In genomic region chr19:14476663-14477401, GRCh38 we compare ENCODE assay signal across 8 cellular contexts. TPM values are rescaled to one million over a fixed set of nuclear protein-coding genes. Genes with fewer than 3 reads are reported as not detected.
A peak's percentile ranks its signal among the peaks of the same experiment; 100 is the strongest.
DNase-seq lines count a peak whose midpoint lies in the region; ATAC-seq and TF ChIP-seq lines count a peak whose summit lies in the region.

No MANE protein-coding gene starts in this region.

- H3K4me3 ChIP-seq in AG04450 (ENCODE audit: low read depth, low read length) = no peak overlapping the region
- no peak overlapping the region for H3K4me3 ChIP-seq in GM23338

- H3K4me1 ChIP-seq in GM23338 (ENCODE audit: insufficient read depth) = peaks cover 12% of the 10 kb centered on the region

- TF ChIP-seq CTCF in AG04450 (IDR thresholded peaks at IDR 0.05; ENCODE audit: low read depth, low read length) (no peak), GM23338 (conservative IDR thresholded peaks at IDR 0.05; ENCODE audit: low read depth in 2 of 2) (no peak), type B pancreatic cell (conservative IDR thresholded peaks at IDR 0.05) (no peak)

- H3K27ac ChIP-seq in AG04450 (ENCODE audit: low read depth, low read length) (peak overlapping the region; percentile 57), GM23338 (ENCODE audit: low read depth) (no peak overlapping the region)

- H3K79me2 ChIP-seq in GM23338 (replicated peaks; ENCODE audit: insufficient read depth) = no peaks in the 10 kb centered on the region

- H4K20me1 ChIP-seq in GM23338 (replicated peaks; ENCODE audit: insufficient read depth) = no peaks in the 10 kb centered on the region; the same call in 1 of the 2 replicates

- peaks cover 16% of the 10 kb centered on the region for H3F3A ChIP-seq in GM23338 (replicated peaks; ENCODE audit: low read depth)

- CTCF ChIA-PET in AG04450 (lab: Charles Lee) = no interaction called here

- H3K27me3 ChIP-seq in AG04450 (ENCODE audit: control insufficient read depth, insufficient read depth, low read length) (no peaks in the 10 kb centered on the region), GM23338 (ENCODE audit: insufficient read depth) (peaks cover 18% of the 10 kb centered on the region)

- H3K9me3 Mint-ChIP-seq in GM23338 = no peaks in the 10 kb centered on the region
- no peaks in the 10 kb centered on the region for H3K9me3 Mint-ChIP-seq in type B pancreatic cell

- H2AFZ ChIP-seq in GM23338 = no peak overlapping the region

- H3K27me3 Mint-ChIP-seq in GM23338 (ENCODE audit: insufficient read depth, low read depth, poor library complexity) (peaks cover 23% of the 10 kb centered on the region), type B pancreatic cell (peaks cover 3% of the 10 kb centered on the region)

- H3K4me1 Mint-ChIP-seq in GM23338 = peaks cover 33% of the 10 kb centered on the region
- peaks cover 17% of the 10 kb centered on the region for H3K4me1 Mint-ChIP-seq in type B pancreatic cell (ENCODE audit: unreplicated experiment)

- H3K4me3 Mint-ChIP-seq in GM23338 = no peak overlapping the region
- peak overlapping the region; percentile 64 for H3K4me3 Mint-ChIP-seq in type B pancreatic cell

- DNase-seq in AG04450 (ENCODE audit: low read depth, low spot score) = peak; percentile 41
- no peak for DNase-seq in GM23338 (ENCODE audit: low spot score)
- DNase-seq in fibroblast of the conjunctiva (ENCODE audit: low read depth) = peak; percentile 62
- DNase-seq in type B pancreatic cell (ENCODE audit: extremely low spot score, unreplicated experiment) = no peak
- DNase-seq in left lobe of liver (ENCODE audit: low spot score) = no peak
- DNase-seq in GM19238 (ENCODE audit: insufficient read length, low spot score) = no peak

- H3K36me3 ChIP-seq in GM23338 (ENCODE audit: insufficient read depth) = peaks cover 5% of the 10 kb centered on the region; the same call in 1 of the 2 replicates

- ATAC-seq in GM23338 (no peak), SK-N-SH treated with all-trans-retinoic acid at 6 μM for 48 hours (peak; percentile 8), left lobe of liver (no peak), HG03571 (IDR thresholded peaks at IDR 0.05; ENCODE audit: unreplicated experiment) (no peak)

- no peak overlapping the region for H3K4me2 ChIP-seq in GM23338

- POLR2A ChIA-PET in AG04450 (lab: Yijun Ruan, JAX) = no interaction called here

- peak overlapping the region; percentile 71 for H3K27ac Mint-ChIP-seq in GM23338
- H3K27ac Mint-ChIP-seq in type B pancreatic cell = peak overlapping the region; percentile 93

- H3K9me2 ChIP-seq in GM23338 (ENCODE audit: insufficient read depth) = no peaks in the 10 kb centered on the region

- peaks cover 2% of the 10 kb centered on the region; the same call in 1 of the 2 replicates for H3K9me3 ChIP-seq in AG04450 (ENCODE audit: control insufficient read depth, insufficient read depth, low read length)

- peaks cover 14% of the 10 kb centered on the region for H3K36me3 Mint-ChIP-seq in GM23338 (ENCODE audit: low read depth)
- H3K36me3 Mint-ChIP-seq in type B pancreatic cell = peaks cover 5% of the 10 kb centered on the region

TF ChIP-seq in GM23338, 12 proteins besides CTCF, POLR2A, EP300 and RAD21:
- TF ChIP-seq ZNF331 (CRISPR knock-in tag; IDR thresholded peaks at IDR 0.05; ENCODE audit: low read depth) (no peak), JUNB (IDR thresholded peaks at IDR 0.05; ENCODE audit: unreplicated experiment) (no peak), EZH2phosphoT487 (IDR thresholded peaks at IDR 0.05; ENCODE audit: unreplicated experiment) (no peak), CREB1 (CRISPR knock-in tag; IDR thresholded peaks at IDR 0.05; ENCODE audit: low read depth) (no peak), ZNF114 (CRISPR knock-in tag; IDR thresholded peaks at IDR 0.05) (no peak), POLR2AphosphoS5 (IDR thresholded peaks at IDR 0.05; ENCODE audit: low read depth) (peak; percentile 31; the same call in 1 of the 2 replicates), STAT1 (IDR thresholded peaks at IDR 0.05; ENCODE audit: unreplicated experiment) (no peak)
TF ChIP-seq in GM23338: peak in this region for 1.

TF ChIP-seq in SK-N-SH treated with all-trans-retinoic acid at 6 μM for 48 hours, 23 proteins besides CTCF, POLR2A, EP300 and RAD21:
- TF ChIP-seq ZC3H10 (CRISPR knock-in tag; IDR thresholded peaks at IDR 0.05) (no peak), CSRNP3 (CRISPR knock-in tag; IDR thresholded peaks at IDR 0.05) (no peak), ISL1 (CRISPR knock-in tag; IDR thresholded peaks at IDR 0.05) (no peak), ESRRG (CRISPR knock-in tag; IDR thresholded peaks at IDR 0.05) (no peak)

RNA-seq across cellular contexts. Expression of gene PTGER1, which starts 1.7 kb away (rescaled TPM):
- polyA plus RNA-seq in AG04450 (2011; rRNA removed) = 0.72 and 1.0 TPM in 2 replicates
- 0.52 and 0.69 TPM in 2 replicates for polyA minus RNA-seq in AG04450 (2011; rRNA and poly(A)+ RNA removed)
- 1.2 TPM in 1 of 2 replicates, not detected in the other for total RNA-seq in GM23338 (2014; rRNA removed; shearing (Covaris generic))
- polyA plus RNA-seq in GM23338 (2016; fragmentation: Nextera tagmentation; extraction: Ambion mirVana) = 0.56 and 0.57 TPM in 2 replicates
- total RNA-seq in type B pancreatic cell (ENCODE audit: low replicate concordance) = 0.56 and 1.0 TPM in 2 replicates
- total RNA-seq in left lobe of liver = 0.13 TPM

RNA-seq across cellular contexts. Expression of gene GIPC1, which starts 19.1 kb away (rescaled TPM):
- polyA plus RNA-seq in AG04450 (2011; rRNA removed) = 47.4 and 59.8 TPM in 2 replicates
- polyA minus RNA-seq in AG04450 (2011; rRNA and poly(A)+ RNA removed) = 27.1 and 30.4 TPM in 2 replicates
- 92.3 and 106 TPM in 2 replicates for total RNA-seq in GM23338 (2014; rRNA removed; shearing (Covaris generic))
- 50.9 and 51.6 TPM in 2 replicates for polyA plus RNA-seq in GM23338 (2016; fragmentation: Nextera tagmentation; extraction: Ambion mirVana)
- 123 and 308 TPM in 2 replicates for total RNA-seq in type B pancreatic cell (ENCODE audit: low replicate concordance)
- 28.2 TPM for total RNA-seq in left lobe of liver

RNA-seq across cellular contexts. Expression of gene DNAJB1, which starts 41.4 kb away (rescaled TPM):
- polyA plus RNA-seq in AG04450 (2011; rRNA removed) (80.6 and 88.3 TPM in 2 replicates), GM23338 (2016; fragmentation: Nextera tagmentation; extraction: Ambion mirVana) (43.2 and 44.0 TPM in 2 replicates)
- 48.1 and 49.1 TPM in 2 replicates for polyA minus RNA-seq in AG04450 (2011; rRNA and poly(A)+ RNA removed)
- 53.3 TPM in 2 replicates for total RNA-seq in GM23338 (2014; rRNA removed; shearing (Covaris generic))
- total RNA-seq in type B pancreatic cell (ENCODE audit: low replicate concordance) (142 and 277 TPM in 2 replicates), left lobe of liver (70.7 TPM)

RNA-seq across cellular contexts. Expression of gene PKN1, which starts 43.7 kb away (rescaled TPM):
- 37.5 and 43.4 TPM in 2 replicates for polyA plus RNA-seq in AG04450 (2011; rRNA removed)
- 78.2 and 99.3 TPM in 2 replicates for polyA minus RNA-seq in AG04450 (2011; rRNA and poly(A)+ RNA removed)
- total RNA-seq in GM23338 (2014; rRNA removed; shearing (Covaris generic)) = 147 and 201 TPM in 2 replicates
- polyA plus RNA-seq in GM23338 (2016; fragmentation: Nextera tagmentation; extraction: Ambion mirVana) = 86.8 and 106 TPM in 2 replicates
- total RNA-seq in type B pancreatic cell (ENCODE audit: low replicate concordance) = 63.1 and 85.3 TPM in 2 replicates
- total RNA-seq in left lobe of liver = 32.4 TPM

RNA-seq across cellular contexts. Expression of gene TECR, which starts 52.6 kb away (rescaled TPM):
- 59.6 and 70.2 TPM in 2 replicates for polyA plus RNA-seq in AG04450 (2011; rRNA removed)
- 113 and 191 TPM in 2 replicates for polyA minus RNA-seq in AG04450 (2011; rRNA and poly(A)+ RNA removed)
- 104 and 107 TPM in 2 replicates for total RNA-seq in GM23338 (2014; rRNA removed; shearing (Covaris generic))
- polyA plus RNA-seq in GM23338 (2016; fragmentation: Nextera tagmentation; extraction: Ambion mirVana) = 268 and 277 TPM in 2 replicates
- 171 and 240 TPM in 2 replicates for total RNA-seq in type B pancreatic cell (ENCODE audit: low replicate concordance)
- total RNA-seq in left lobe of liver = 101 TPM

Comparison
In these comparisons a context has a peak if more than half of its experiments do, and no peak if none do; other contexts are left out.
1. DNase-seq: peak in AG04450 (single experiment) and fibroblast of the conjunctiva (single experiment); none in GM23338 (single experiment), type B pancreatic cell (single experiment), left lobe of liver (single experiment) and GM19238 (single experiment).